9 cellular contexts compared by ENCODE assay signal in genomic region chr11:111633756-111634362, GRCh38. TPM values are rescaled to one million over a fixed set of nuclear protein-coding genes. Genes with fewer than 3 reads are reported as not detected.
DNase-seq lines count a peak whose midpoint lies in the region; ATAC-seq and TF ChIP-seq lines count a peak whose summit lies in the region.
"Had no signal": no experiment of that assay in that cellular context is flagged by ENCODE, and none has a peak within 500 bp of the region (broad histone marks: within the 10 kb centered on the region; RNA-seq: fewer than 3 reads in every experiment).

No MANE protein-coding gene starts in this region.

- CTCF ChIA-PET in RWPE1 (lab: Yijun Ruan, JAX): no interaction called here

- no peak for TF ChIP-seq POLR2A in heart left ventricle (IDR thresholded peaks at IDR 0.05)

- ATAC-seq in stimulated activated naive CD8-positive, alpha-beta T cell treated with anti-CD3 and anti-CD28 coated beads, Interleukin-15, Interleukin-2, amounts not matched to agents 100 U/mL and 50 U/mL, for 24 hours: peak; percentile 63
- no peak for ATAC-seq in HG03565 (IDR thresholded peaks at IDR 0.05; ENCODE audit: unreplicated experiment)
- ATAC-seq in heart left ventricle: no peak
- ATAC-seq: A549 had no signal

- no peaks in the 10 kb centered on the region for H4K20me1 ChIP-seq in fibroblast of lung (ENCODE audit: control insufficient read depth, extremely low read depth, insufficient read depth, low read length)

- H3K9ac ChIP-seq in fibroblast of lung (ENCODE audit: insufficient read depth, low read length): no peak overlapping the region

- no peaks in the 10 kb centered on the region for H3K36me3 ChIP-seq in fibroblast of lung (ENCODE audit: control insufficient read depth, insufficient read depth, low read length)
- H3K36me3 ChIP-seq in heart left ventricle: peaks cover 0 to 13% (median 2%) of the 10 kb centered on the region in 9 donors

- H3K4me1 ChIP-seq in fibroblast of lung (ENCODE audit: control insufficient read depth, extremely low read depth, insufficient read depth, low read length) (peaks cover 4% of the 10 kb centered on the region), heart left ventricle (peaks cover 4 to 61% (median 41%) of the 10 kb centered on the region in 12 donors)

- H3K27me3 ChIP-seq in fibroblast of lung (ENCODE audit: control insufficient read depth, insufficient read depth, low read length) (no peaks in the 10 kb centered on the region), heart left ventricle (no peaks in the 10 kb centered on the region)

- H2AFZ ChIP-seq in fibroblast of lung (ENCODE audit: low read length): no peak overlapping the region

- DNase-seq in NCI-H1092 treated with DMSO at 0.1 percent for 48 hours (lab: John Stamatoyannopoulos, UW) (peak; percentile 12), NCI-H1092 (lab: John Stamatoyannopoulos, UW) (no peak), RWPE1 (ENCODE audit: low spot score) (peak; percentile 8), fibroblast of lung (ENCODE audit: low read depth in 2 of 2) (peak in 1 of 2 donors; percentile 65), heart left ventricle (no peak)
- no peak for DNase-seq in stimulated activated naive CD8-positive, alpha-beta T cell treated with anti-CD3 and anti-CD28 coated beads, Interleukin-15, Interleukin-2, amounts not matched to agents 100 U/mL and 50 U/mL, for 24 hours
- DNase-seq in activated naive CD4-positive, alpha-beta T cell treated with Interleukin-2 at 50 U/mL for 16 hours: no peak

- no peak overlapping the region for H3K4me2 ChIP-seq in fibroblast of lung (ENCODE audit: extremely low read depth, insufficient read depth, low read length)
- H3K4me2 ChIP-seq: A549 had no signal

- no peak overlapping the region for H3K4me3 ChIP-seq in fibroblast of lung (replicated peaks in 1 of 4; ENCODE audit: control extremely low read depth in 1 of 4, insufficient read depth in 1 of 4, low read depth in 3 of 4, low read length in 4 of 4)
- H3K4me3 ChIP-seq in heart left ventricle: no peak overlapping the region
- H3K4me3 ChIP-seq: A549 had no signal

- TF ChIP-seq CTCF in RWPE1 (conservative IDR thresholded peaks at IDR 0.05; ENCODE audit: low read depth) (no peak), fibroblast of lung (conservative IDR thresholded peaks at IDR 0.05 in 1 of 2, IDR thresholded peaks at IDR 0.05 in 1 of 2; ENCODE audit: low read depth in 1 of 2, low read length in 2 of 2) (no peak), heart left ventricle (IDR thresholded peaks at IDR 0.05) (no peak)

- peaks cover 9% of the 10 kb centered on the region for H3K79me2 ChIP-seq in fibroblast of lung (ENCODE audit: control insufficient read depth, insufficient read depth, low read length)

- 36 to 56% (median 47%) methylated on average over 3 of the region's 3 CpGs for WGBS in heart left ventricle, 4 donors

- POLR2A ChIA-PET in RWPE1 (lab: Yijun Ruan, JAX; ENCODE audit: low non-redundant PET): no interaction called here

- H3K27ac ChIP-seq in RWPE1 (no peak overlapping the region), fibroblast of lung (ENCODE audit: insufficient read depth, low read length) (peak overlapping the region; percentile 22), heart left ventricle (peak overlapping the region in 4 of 12 donors; percentile 10 to 53 (median 30))
- H3K27ac ChIP-seq: A549 had no signal

- H3K9me3 ChIP-seq in fibroblast of lung (ENCODE audit: control insufficient read depth, insufficient read depth, low read depth, low read length): no peaks in the 10 kb centered on the region
- H3K9me3 ChIP-seq in heart left ventricle: no peaks in the 10 kb centered on the region
- H3K9me3 ChIP-seq: A549 had no signal

- intact Hi-C loops in heart left ventricle (cut with DNase I): loop anchor here in 2 of 10 donors (5.0 kb wide), 3 partner anchors 38 to 63 kb away; no protein-coding TSS in a partner anchor

RNA-seq across cellular contexts. Expression of gene SIK2, which starts 31.6 kb away (rescaled TPM):
- total RNA-seq in fibroblast of lung (11.0 and 16.3 TPM in 2 replicates), heart left ventricle (10 to 100 TPM; 15.9 to 45.8 (median 27.7) TPM)
- polyA plus RNA-seq in fibroblast of lung (19.3 and 20.1 TPM in 2 replicates), heart left ventricle (10 to 100 TPM in 1 of 2 donors, 1 to 10 TPM in 1; 4.1 to 23.1 TPM)
- 10.0 and 14.1 TPM in 2 replicates for polyA plus RNA-seq in fibroblast of lung (2012)
- 57.2 and 78.5 TPM in 2 replicates for polyA minus RNA-seq in fibroblast of lung (ENCODE audit: low replicate concordance)

Comparison
In these comparisons a context has a peak if more than half of its experiments do, and no peak if none do; other contexts are left out.
1. DNase-seq: peak in NCI-H1092 treated with DMSO at 0.1 percent for 48 hours (single experiment) and RWPE1 (single experiment); none in NCI-H1092 (single experiment), stimulated activated naive CD8-positive, alpha-beta T cell treated with anti-CD3 and anti-CD28 coated beads, Interleukin-15, Interleukin-2, amounts not matched to agents 100 U/mL and 50 U/mL, for 24 hours (single experiment), heart left ventricle (0 of 5) and activated naive CD4-positive, alpha-beta T cell treated with Interleukin-2 at 50 U/mL for 16 hours (single experiment).